Comparison of ENCODE assay signal across 25 cellular contexts in the genomic region with DNA sequence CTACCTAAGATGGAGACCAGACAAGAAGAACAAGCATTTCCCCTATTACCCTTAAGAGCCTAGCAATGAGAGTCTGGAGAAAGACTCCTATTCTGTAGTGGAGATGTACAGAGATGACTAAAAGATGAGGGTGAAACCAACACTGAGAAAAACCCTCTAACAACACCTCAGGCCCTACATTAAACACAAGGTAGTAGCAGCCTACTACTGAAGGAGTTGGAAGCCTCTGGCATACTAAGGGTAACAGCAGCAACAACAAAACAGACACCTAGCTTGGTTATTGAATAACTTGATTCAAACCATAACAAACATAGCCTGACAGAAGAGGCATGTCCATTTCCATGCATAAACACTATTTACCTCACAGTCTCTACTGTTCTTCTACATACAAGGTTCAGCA.
"Had no signal": no experiment of that assay in that cellular context is flagged by ENCODE, and none has a peak within 500 bp of the region (broad histone marks: within the 10 kb centered on the region; RNA-seq: fewer than 3 reads in every experiment).

No MANE protein-coding gene starts in this region.

- DNase-seq: activated CD4-positive, alpha-beta T cell treated with anti-CD3 and anti-CD28 coated beads for 48 hours; activated CD4-positive, alpha-beta T cell treated with anti-CD3 and anti-CD28 coated beads, Interleukin-2, amount 50 U/mL, for 48 hours; activated CD4-positive, CD25-positive, alpha-beta regulatory T cell; activated CD8-positive, alpha-beta memory T cell treated with anti-CD3 and anti-CD28 coated beads for 24 hours; activated CD8-positive, alpha-beta memory T cell treated with anti-CD3 and anti-CD28 coated beads, Interleukin-2, amount 50 U/mL, for 48 hours; body of pancreas; dermis blood vessel endothelial cell; effector CD8-positive, alpha-beta T cell; kidney glomerular epithelial cell; left ventricle myocardium inferior; mesendoderm; natural killer cell; occipital lobe; psoas muscle; stimulated activated CD4-positive, alpha-beta T cell treated with anti-CD3 and anti-CD28 coated beads, Interleukin-1b, Interleukin-23, amount 100 ng/mL, for 48 hours; stimulated activated CD4-positive, alpha-beta T cell treated with anti-CD3 and anti-CD28 coated beads, Interleukin-4, amount 100 ng/mL, for 4 hours; stimulated activated CD8-positive, alpha-beta memory T cell treated with anti-CD3 and anti-CD28 coated beads, Interleukin-4, amount 100 ng/mL, for 48 hours; stimulated activated naive CD4-positive, alpha-beta T cell; trophoblast cell; uterus had no signal

- H3K36me3 ChIP-seq: uterus had no signal

- H3K4me1 ChIP-seq: body of pancreas, neural progenitor cell, uterus had no signal

- H3K4me1 Mint-ChIP-seq: natural killer cell, neural progenitor cell had no signal

- H3K27me3 ChIP-seq: body of pancreas, neural progenitor cell, uterus had no signal

- H3K27ac ChIP-seq: body of pancreas, left ventricle myocardium inferior, neural progenitor cell, parathyroid adenoma, psoas muscle, thoracic aorta, uterus had no signal

- ATAC-seq: body of pancreas, natural killer cell had no signal

- H3K4me3 Mint-ChIP-seq: natural killer cell, neural progenitor cell had no signal

- H3K4me3 ChIP-seq: body of pancreas, left ventricle myocardium inferior, lung, neural progenitor cell, psoas muscle, smooth muscle cell, thoracic aorta, uterus had no signal

- H3K27ac Mint-ChIP-seq: natural killer cell, neural progenitor cell had no signal

- H3K9me3 ChIP-seq: body of pancreas, psoas muscle had no signal
